ENCODE assay signal across 21 cellular contexts in the genomic region with DNA sequence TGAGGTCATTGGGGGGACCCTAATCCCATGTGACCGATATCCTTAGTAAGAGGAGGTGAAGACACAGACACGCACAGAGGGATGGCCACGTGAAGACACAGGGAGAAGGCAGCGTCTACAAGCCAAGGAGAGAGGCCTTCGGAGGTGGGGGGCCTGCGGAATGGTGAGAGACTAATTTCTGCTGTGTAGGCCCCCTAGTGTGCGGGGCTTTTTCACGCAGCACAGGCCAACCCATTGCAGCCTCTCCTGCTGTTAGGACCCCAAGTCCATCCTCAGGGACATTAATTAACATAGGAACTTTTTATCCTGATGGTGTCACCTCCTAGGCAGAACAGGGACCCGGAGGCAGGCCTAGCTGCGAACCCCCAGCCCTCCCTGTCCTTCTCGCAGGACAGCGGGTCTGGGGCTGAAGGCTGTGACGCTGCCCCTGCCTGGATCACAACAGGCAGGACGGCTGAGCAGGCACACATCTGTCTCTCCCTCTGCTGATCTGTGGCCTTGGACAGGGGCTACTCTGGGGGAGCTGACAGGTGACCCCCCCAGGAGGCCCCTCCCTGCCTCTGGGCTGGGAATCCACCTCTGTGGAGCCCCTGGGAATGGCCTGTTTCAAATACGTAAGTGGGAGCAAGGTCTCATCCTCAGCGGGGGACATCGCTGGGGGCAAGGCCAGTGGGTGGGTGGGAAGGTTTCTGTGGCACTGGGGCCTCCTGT. TPM values are rescaled to one million over a fixed set of nuclear protein-coding genes. Genes with fewer than 3 reads are reported as not detected.
DNase-seq lines count a peak whose midpoint lies in the region; ATAC-seq and TF ChIP-seq lines count a peak whose summit lies in the region.
"Had no signal": no experiment of that assay in that cellular context is flagged by ENCODE, and none has a peak within 500 bp of the region (broad histone marks: within the 10 kb centered on the region; RNA-seq: fewer than 3 reads in every experiment).

No MANE protein-coding gene starts in this region.

- H3K9me3 Mint-ChIP-seq in activated CD8-positive, alpha-beta memory T cell treated with anti-CD3 and anti-CD28 coated beads, Interleukin-2, amount 10 ng/mL, durations not matched to agents 7 days and 5 days (ENCODE audit: low read depth): no peaks in the 10 kb centered on the region
- no peaks in the 10 kb centered on the region for H3K9me3 Mint-ChIP-seq in endodermal cell
- no peaks in the 10 kb centered on the region for H3K9me3 Mint-ChIP-seq in stimulated activated effector memory CD8-positive, alpha-beta T cell treated with anti-CD3 and anti-CD28 coated beads, Interleukin-12 subunit alpha, Interleukin-12 subunit beta, amount 100 ng/mL, for 72 hours
- H3K9me3 Mint-ChIP-seq: CD8-positive, alpha-beta memory T cell had no signal

- no peaks in the 10 kb centered on the region for H3K27me3 Mint-ChIP-seq in activated CD8-positive, alpha-beta memory T cell treated with anti-CD3 and anti-CD28 coated beads, Interleukin-2, amount 10 ng/mL, durations not matched to agents 7 days and 5 days
- H3K27me3 Mint-ChIP-seq in endodermal cell (ENCODE audit: insufficient read depth): peaks cover 45% of the 10 kb centered on the region

- ATAC-seq in activated CD8-positive, alpha-beta memory T cell treated with anti-CD3 and anti-CD28 coated beads, Interleukin-2, amount 10 ng/mL, durations not matched to agents 7 days and 5 days: no peak
- ATAC-seq in stimulated activated effector memory CD8-positive, alpha-beta T cell treated with anti-CD3 and anti-CD28 coated beads, Interleukin-12 subunit alpha, Interleukin-12 subunit beta, amount 100 ng/mL, for 72 hours: no peak
- no peak for ATAC-seq in stimulated activated naive CD8-positive, alpha-beta T cell treated with anti-CD3 and anti-CD28 coated beads, Interleukin-15, Interleukin-2, amounts not matched to agents 100 U/mL and 50 U/mL, for 24 hours
- ATAC-seq: HepG2 had no signal

- H3K9ac ChIP-seq in HUES6 (ENCODE audit: low read length) (peak overlapping the region; percentile 33), endodermal cell (ENCODE audit: extremely low read depth, low read length, poor library complexity, severe bottlenecking) (no peak overlapping the region)
- H3K9ac ChIP-seq: BLaER1 had no signal

- H3K4me3 Mint-ChIP-seq in activated CD8-positive, alpha-beta memory T cell treated with anti-CD3 and anti-CD28 coated beads, Interleukin-2, amount 10 ng/mL, durations not matched to agents 7 days and 5 days: no peak overlapping the region
- no peak overlapping the region for H3K4me3 Mint-ChIP-seq in endodermal cell
- no peak overlapping the region for H3K4me3 Mint-ChIP-seq in stimulated activated effector memory CD8-positive, alpha-beta T cell treated with anti-CD3 and anti-CD28 coated beads, Interleukin-12 subunit alpha, Interleukin-12 subunit beta, amount 100 ng/mL, for 72 hours

- H3K4me3 ChIP-seq in HUES6 (ENCODE audit: low read depth, low read length) (no peak overlapping the region), endodermal cell (ENCODE audit: low read length) (no peak overlapping the region)
- H3K4me3 ChIP-seq: BLaER1, Peyer's patch had no signal

- DNase-seq in activated CD8-positive, alpha-beta memory T cell treated with anti-CD3 and anti-CD28 coated beads, Interleukin-2, amount 10 ng/mL, durations not matched to agents 7 days and 5 days: peak; percentile 36
- no peak for DNase-seq in activated CD8-positive, alpha-beta memory T cell treated with anti-CD3 and anti-CD28 coated beads, Interleukin-2, amount 50 U/mL, for 4 hours
- DNase-seq in endodermal cell (peak; percentile 50), T-helper 1 cell (no peak), NCI-H69 (lab: John Stamatoyannopoulos, UW) (no peak)
- DNase-seq in stimulated activated effector memory CD8-positive, alpha-beta T cell treated with anti-CD3 and anti-CD28 coated beads, Interleukin-12 subunit alpha, Interleukin-12 subunit beta, amount 100 ng/mL, for 72 hours (ENCODE audit: low spot score in 2 of 2): no peak
- DNase-seq in stimulated activated naive CD8-positive, alpha-beta T cell treated with anti-CD3 and anti-CD28 coated beads, Interleukin-15, Interleukin-2, amounts not matched to agents 100 U/mL and 50 U/mL, for 24 hours: no peak
- DNase-seq: CD8-positive, alpha-beta memory T cell; DND-41; GDM1; GOT3; KG1; NCI-H1436 treated with DMSO at 0.1 percent for 48 hours; NCI-H2029 treated with DMSO at 0.1 percent for 48 hours; NCI-H510A; SHP77 had no signal

- CTCF ChIA-PET in activated CD8-positive, alpha-beta memory T cell treated with anti-CD3 and anti-CD28 coated beads, Interleukin-2, amount 10 ng/mL, durations not matched to agents 7 days and 5 days (lab: Charles Lee): no interaction called here

- no peaks in the 10 kb centered on the region for H3K36me3 Mint-ChIP-seq in activated CD8-positive, alpha-beta memory T cell treated with anti-CD3 and anti-CD28 coated beads, Interleukin-2, amount 10 ng/mL, durations not matched to agents 7 days and 5 days
- no peaks in the 10 kb centered on the region for H3K36me3 Mint-ChIP-seq in endodermal cell (ENCODE audit: low read depth)
- H3K36me3 Mint-ChIP-seq in stimulated activated effector memory CD8-positive, alpha-beta T cell treated with anti-CD3 and anti-CD28 coated beads, Interleukin-12 subunit alpha, Interleukin-12 subunit beta, amount 100 ng/mL, for 72 hours: no peaks in the 10 kb centered on the region
- H3K36me3 Mint-ChIP-seq: CD8-positive, alpha-beta memory T cell had no signal

- H3K27ac ChIP-seq in HUES6 (ENCODE audit: low read depth, low read length) (no peak overlapping the region), endodermal cell (ENCODE audit: low read depth, low read length) (no peak overlapping the region)
- H3K27ac ChIP-seq: BLaER1, Peyer's patch had no signal

- H3K9me3 ChIP-seq in HUES6 (ENCODE audit: control insufficient read depth, insufficient read depth, low read depth, low read length): no peaks in the 10 kb centered on the region
- H3K9me3 ChIP-seq in endodermal cell (ENCODE audit: control insufficient read depth, low read length): no peaks in the 10 kb centered on the region
- H3K9me3 ChIP-seq: BLaER1, Peyer's patch had no signal

- 78 to 87% methylated on average over 11 to 17 of the region's 17 CpGs for WGBS in endodermal cell (ENCODE audit: insufficient coverage in 1 of 2, insufficient read length in 1 of 2), 2 experiments

- H3K4me1 ChIP-seq in HUES6 (ENCODE audit: control insufficient read depth, insufficient read depth, low read length) (no peaks in the 10 kb centered on the region), endodermal cell (ENCODE audit: control insufficient read depth, insufficient read depth, low read length) (no peaks in the 10 kb centered on the region)

- no peak for TF ChIP-seq CTCF in endodermal cell (conservative IDR thresholded peaks at IDR 0.05)

- peaks cover 20% of the 10 kb centered on the region for H3K4me1 Mint-ChIP-seq in activated CD8-positive, alpha-beta memory T cell treated with anti-CD3 and anti-CD28 coated beads, Interleukin-2, amount 10 ng/mL, durations not matched to agents 7 days and 5 days
- no peaks in the 10 kb centered on the region for H3K4me1 Mint-ChIP-seq in endodermal cell
- H3K4me1 Mint-ChIP-seq in stimulated activated effector memory CD8-positive, alpha-beta T cell treated with anti-CD3 and anti-CD28 coated beads, Interleukin-12 subunit alpha, Interleukin-12 subunit beta, amount 100 ng/mL, for 72 hours: peaks cover 22% of the 10 kb centered on the region

- peaks cover 45% of the 10 kb centered on the region for H3K27me3 ChIP-seq in HUES6 (ENCODE audit: control insufficient read depth, insufficient read depth, low read length)
- H3K27me3 ChIP-seq in endodermal cell (ENCODE audit: control insufficient read depth, insufficient read depth, low read length, poor library complexity, severe bottlenecking): peaks cover 31% of the 10 kb centered on the region
- H3K27me3 ChIP-seq: Peyer's patch had no signal

- no peak overlapping the region for H3K27ac Mint-ChIP-seq in activated CD8-positive, alpha-beta memory T cell treated with anti-CD3 and anti-CD28 coated beads, Interleukin-2, amount 10 ng/mL, durations not matched to agents 7 days and 5 days
- no peak overlapping the region for H3K27ac Mint-ChIP-seq in endodermal cell
- peak overlapping the region; percentile 58 for H3K27ac Mint-ChIP-seq in stimulated activated effector memory CD8-positive, alpha-beta T cell treated with anti-CD3 and anti-CD28 coated beads, Interleukin-12 subunit alpha, Interleukin-12 subunit beta, amount 100 ng/mL, for 72 hours

- H3K36me3 ChIP-seq in HUES6 (ENCODE audit: control insufficient read depth, insufficient read depth, low read length) (no peaks in the 10 kb centered on the region), endodermal cell (ENCODE audit: control insufficient read depth, insufficient read depth, low read length) (no peaks in the 10 kb centered on the region)
- H3K36me3 ChIP-seq: BLaER1, Peyer's patch had no signal

RNA-seq across cellular contexts. Expression of a gene that starts 7.9 kb away (rescaled TPM):
- total RNA-seq in activated CD8-positive, alpha-beta memory T cell treated with anti-CD3 and anti-CD28 coated beads, Interleukin-2, amount 10 ng/mL, durations not matched to agents 7 days and 5 days: under 1 TPM; 0.12 to 0.15 TPM
- not detected for total RNA-seq in endodermal cell
- polyA plus RNA-seq in endodermal cell (2013, experiment 1 of 2): 1.2 TPM
- 1.1 TPM for polyA plus RNA-seq in endodermal cell (2013, experiment 2 of 2)
- total RNA-seq: A172 had no signal
- polyA plus RNA-seq: HepG2 had no signal

RNA-seq across cellular contexts. Expression of a gene that starts 39.3 kb away (rescaled TPM):
- total RNA-seq in activated CD8-positive, alpha-beta memory T cell treated with anti-CD3 and anti-CD28 coated beads, Interleukin-2, amount 10 ng/mL, durations not matched to agents 7 days and 5 days: 10 to 100 TPM; 28.3 to 49.2 TPM
- total RNA-seq in endodermal cell: under 1 TPM in 1 of 2 donors, not detected in 1; 0.20 TPM
- not detected for polyA plus RNA-seq in endodermal cell (2013, experiment 1 of 2)
- polyA plus RNA-seq in endodermal cell (2013, experiment 2 of 2): not detected
- total RNA-seq: HepG2 had no signal

RNA-seq across cellular contexts. Expression of a gene that starts 39.4 kb away (rescaled TPM):
- 10 to 100 TPM; 20.5 to 41.4 TPM for total RNA-seq in activated CD8-positive, alpha-beta memory T cell treated with anti-CD3 and anti-CD28 coated beads, Interleukin-2, amount 10 ng/mL, durations not matched to agents 7 days and 5 days
- total RNA-seq in endodermal cell: not detected
- not detected for polyA plus RNA-seq in endodermal cell (2013, experiment 1 of 2)
- polyA plus RNA-seq in endodermal cell (2013, experiment 2 of 2): 0.70 TPM

Comparison
In these comparisons a context has a peak if more than half of its experiments do, and no peak if none do; other contexts are left out.
1. DNase-seq: peak in activated CD8-positive, alpha-beta memory T cell treated with anti-CD3 and anti-CD28 coated beads, Interleukin-2, amount 10 ng/mL, durations not matched to agents 7 days and 5 days (single experiment) and endodermal cell (single experiment); none in activated CD8-positive, alpha-beta memory T cell treated with anti-CD3 and anti-CD28 coated beads, Interleukin-2, amount 50 U/mL, for 4 hours (single experiment), stimulated activated effector memory CD8-positive, alpha-beta T cell treated with anti-CD3 and anti-CD28 coated beads, Interleukin-12 subunit alpha, Interleukin-12 subunit beta, amount 100 ng/mL, for 72 hours (0 of 2), stimulated activated naive CD8-positive, alpha-beta T cell treated with anti-CD3 and anti-CD28 coated beads, Interleukin-15, Interleukin-2, amounts not matched to agents 100 U/mL and 50 U/mL, for 24 hours (single experiment), T-helper 1 cell (0 of 5) and NCI-H69 (single experiment).
2. RNA of a gene that starts 39.3 kb away (total RNA-seq): 28.3 to 49.2 TPM in activated CD8-positive, alpha-beta memory T cell treated with anti-CD3 and anti-CD28 coated beads, Interleukin-2, amount 10 ng/mL, durations not matched to agents 7 days and 5 days; 0.20 TPM in endodermal cell; every median in the first group is over 10 times any median in the second.
3. RNA of a gene that starts 39.4 kb away (total RNA-seq): 20.5 to 41.4 TPM in activated CD8-positive, alpha-beta memory T cell treated with anti-CD3 and anti-CD28 coated beads, Interleukin-2, amount 10 ng/mL, durations not matched to agents 7 days and 5 days; not detected in endodermal cell; every median in the first group is over 10 times any median in the second.